ENCODE assay signal across 20 cellular contexts in the genomic region with DNA sequence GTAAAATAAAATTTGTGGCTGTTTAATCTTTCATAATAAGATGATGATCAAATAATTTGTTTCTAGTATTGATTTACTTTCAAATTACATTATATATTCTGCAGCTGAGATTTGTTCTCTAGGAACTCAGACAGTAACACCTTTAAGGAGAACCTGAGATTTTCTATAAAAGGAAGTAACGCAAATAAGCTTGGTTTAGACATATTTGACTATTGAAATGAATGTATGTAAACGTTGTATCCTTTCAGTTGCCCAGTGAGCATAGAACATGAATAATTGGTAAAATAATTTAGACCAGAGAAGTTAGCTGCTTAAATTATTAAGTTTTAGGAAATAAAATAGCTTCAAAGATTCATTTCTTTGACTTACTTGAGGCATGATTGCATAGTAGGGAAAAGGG. TPM values are rescaled to one million over a fixed set of nuclear protein-coding genes. Genes with fewer than 3 reads are reported as not detected.
DNase-seq lines count a peak whose midpoint lies in the region; ATAC-seq and TF ChIP-seq lines count a peak whose summit lies in the region.
"Had no signal": no experiment of that assay in that cellular context is flagged by ENCODE, and none has a peak within 500 bp of the region (broad histone marks: within the 10 kb centered on the region; RNA-seq: fewer than 3 reads in every experiment).

No MANE protein-coding gene starts in this region.

- H4K20me1 ChIP-seq in DOHH2 (ENCODE audit: control insufficient read depth, insufficient read depth, low read depth, low read length) = peaks cover 14% of the 10 kb centered on the region
- H4K20me1 ChIP-seq in KMS-11 (ENCODE audit: insufficient read depth) = 0 out of 2 replicates have a peak, but pooled peaks cover 3% of the 10 kb centered on the region

- no peaks in the 10 kb centered on the region for H3K36me3 Mint-ChIP-seq in activated T-helper 17 cell treated with anti-CD3 and anti-CD28 coated beads, Interleukin-2, amount 50 U/mL, for 72 hours (ENCODE audit: low read depth)
- H3K36me3 Mint-ChIP-seq in neural crest cell (ENCODE audit: low read depth) = no peaks in the 10 kb centered on the region
- H3K36me3 Mint-ChIP-seq: activated naive CD4-positive, alpha-beta T cell treated with anti-CD3 and anti-CD28 coated beads, Interleukin-2, amount 50 U/mL, for 24 hours; natural killer cell had no signal

- peaks cover 24% of the 10 kb centered on the region for H3K4me1 Mint-ChIP-seq in activated T-helper 17 cell treated with anti-CD3 and anti-CD28 coated beads, Interleukin-2, amount 50 U/mL, for 72 hours
- H3K4me1 Mint-ChIP-seq in neural crest cell = peaks cover 49% of the 10 kb centered on the region

- TF ChIP-seq CTCF in DOHH2 (IDR thresholded peaks at IDR 0.05; ENCODE audit: low read depth, low read length, poor library complexity, severe bottlenecking) (no peak), KMS-11 (conservative IDR thresholded peaks at IDR 0.05; ENCODE audit: low read depth, low read length) (no peak), neural crest cell (conservative IDR thresholded peaks at IDR 0.05) (no peak), omental fat pad (IDR thresholded peaks at IDR 0.05) (no peak)

- no peak for DNase-seq in neural crest cell (ENCODE audit: low read depth, low spot score)
- no peak for DNase-seq in omental fat pad (ENCODE audit: low spot score)
- no peak for DNase-seq in activated T-cell treated with anti-CD3 and anti-CD28 coated beads for 4 hours
- DNase-seq in dermis blood vessel endothelial cell = no peak
- DNase-seq: activated CD8-positive, alpha-beta T cell treated with anti-CD3 and anti-CD28 coated beads, Interleukin-2, amount 10 ng/mL, durations not matched to agents 7 days and 5 days; activated T-cell treated with anti-CD3 and anti-CD28 coated beads, Interleukin-2, amount 50 U/mL, for 4 hours; CD4-positive, alpha-beta memory T cell; DMS79; GOT3; Kasumi-1; kidney; natural killer cell had no signal

- no peak overlapping the region for H3K27ac Mint-ChIP-seq in activated T-helper 17 cell treated with anti-CD3 and anti-CD28 coated beads, Interleukin-2, amount 50 U/mL, for 72 hours
- no peak overlapping the region for H3K27ac Mint-ChIP-seq in neural crest cell (ENCODE audit: unreplicated experiment)
- H3K27ac Mint-ChIP-seq: activated CD8-positive, alpha-beta T cell treated with anti-CD3 and anti-CD28 coated beads, Interleukin-2, amount 10 ng/mL, durations not matched to agents 7 days and 5 days; activated naive CD4-positive, alpha-beta T cell treated with anti-CD3 and anti-CD28 coated beads, Interleukin-2, amount 50 U/mL, for 24 hours; memory B cell; natural killer cell had no signal

- H3K9me2 ChIP-seq in DOHH2 (replicated peaks; ENCODE audit: control insufficient read depth, low read length) = no peaks in the 10 kb centered on the region

- no peak overlapping the region for H3K9ac ChIP-seq in KMS-11

- H3F3A ChIP-seq in DOHH2 (ENCODE audit: control insufficient read depth, insufficient read depth) = peaks cover 2% of the 10 kb centered on the region; the same call in 1 of the 2 replicates

- no peaks in the 10 kb centered on the region for H3K9me3 Mint-ChIP-seq in activated T-helper 17 cell treated with anti-CD3 and anti-CD28 coated beads, Interleukin-2, amount 50 U/mL, for 72 hours
- no peaks in the 10 kb centered on the region for H3K9me3 Mint-ChIP-seq in neural crest cell
- H3K9me3 Mint-ChIP-seq: activated T-cell treated with anti-CD3 and anti-CD28 coated beads, Interleukin-2, amount 50 U/mL, for 4 hours; CD4-positive, alpha-beta memory T cell; memory B cell; natural killer cell had no signal

- H3K27me3 ChIP-seq in DOHH2 (ENCODE audit: control insufficient read depth, low read length) = no peaks in the 10 kb centered on the region
- H3K27me3 ChIP-seq in KMS-11 (ENCODE audit: insufficient read depth, low read depth) = no peaks in the 10 kb centered on the region
- H3K27me3 ChIP-seq: SJSA1, suprapubic skin had no signal

- no peak overlapping the region for H2AFZ ChIP-seq in KMS-11 (ENCODE audit: low read depth)

- peak overlapping the region; percentile 90 for H3K4me3 Mint-ChIP-seq in activated T-helper 17 cell treated with anti-CD3 and anti-CD28 coated beads, Interleukin-2, amount 50 U/mL, for 72 hours
- H3K4me3 Mint-ChIP-seq in neural crest cell = peak overlapping the region; percentile 58
- H3K4me3 Mint-ChIP-seq: activated CD8-positive, alpha-beta T cell treated with anti-CD3 and anti-CD28 coated beads, Interleukin-2, amount 10 ng/mL, durations not matched to agents 7 days and 5 days; activated T-cell treated with anti-CD3 and anti-CD28 coated beads, Interleukin-2, amount 50 U/mL, for 4 hours; memory B cell; natural killer cell had no signal

- H3K27ac ChIP-seq in DOHH2 (ENCODE audit: low read depth, low read length) = no peak overlapping the region
- no peak overlapping the region for H3K27ac ChIP-seq in KMS-11
- H3K27ac ChIP-seq: coronary artery, SJSA1, suprapubic skin had no signal

- H3K79me2 ChIP-seq in DOHH2 (ENCODE audit: control insufficient read depth, low read length) (peaks cover 79% of the 10 kb centered on the region), KMS-11 (ENCODE audit: insufficient read depth, low read depth) (peaks cover 66% of the 10 kb centered on the region)

- no peaks in the 10 kb centered on the region for H3K9me3 ChIP-seq in DOHH2 (ENCODE audit: control insufficient read depth, insufficient read depth, low read length)
- H3K9me3 ChIP-seq: SJSA1, suprapubic skin had no signal

- no peaks in the 10 kb centered on the region for H3K27me3 Mint-ChIP-seq in activated T-helper 17 cell treated with anti-CD3 and anti-CD28 coated beads, Interleukin-2, amount 50 U/mL, for 72 hours
- H3K27me3 Mint-ChIP-seq in neural crest cell (ENCODE audit: low read depth) = no peaks in the 10 kb centered on the region
- H3K27me3 Mint-ChIP-seq: activated naive CD4-positive, alpha-beta T cell treated with anti-CD3 and anti-CD28 coated beads, Interleukin-2, amount 50 U/mL, for 24 hours; CD4-positive, alpha-beta memory T cell; memory B cell had no signal

- H3K4me3 ChIP-seq in DOHH2 (ENCODE audit: low read length) = no peak overlapping the region
- no peak overlapping the region for H3K4me3 ChIP-seq in KMS-11 (IDR thresholded peaks at IDR 0.05; ENCODE audit: insufficient read depth, low read depth, low read length)
- H3K4me3 ChIP-seq: coronary artery, SJSA1, suprapubic skin had no signal

- H3K4me1 ChIP-seq in DOHH2 (ENCODE audit: control insufficient read depth, low read length) (peaks cover 31% of the 10 kb centered on the region), KMS-11 (ENCODE audit: low read depth, poor library complexity, severe bottlenecking) (peaks cover 15% of the 10 kb centered on the region)
- H3K4me1 ChIP-seq: SJSA1 had no signal

- ATAC-seq in activated T-helper 17 cell treated with anti-CD3 and anti-CD28 coated beads, Interleukin-2, amount 50 U/mL, for 72 hours (replicated peaks) = no peak
- ATAC-seq in omental fat pad (ENCODE audit: low FRiP score) = no peak
- ATAC-seq: activated CD8-positive, alpha-beta T cell treated with anti-CD3 and anti-CD28 coated beads, Interleukin-2, amount 10 ng/mL, durations not matched to agents 7 days and 5 days; activated T-cell treated with anti-CD3 and anti-CD28 coated beads, Interleukin-2, amount 50 U/mL, for 4 hours; natural killer cell had no signal

- H3K4me2 ChIP-seq in DOHH2 (ENCODE audit: low read length) (peak overlapping the region; percentile 73), KMS-11 (peak overlapping the region; percentile 93; the same call in 1 of the 2 replicates)

- no peaks in the 10 kb centered on the region for H3K36me3 ChIP-seq in DOHH2 (ENCODE audit: control insufficient read depth, low read length)
- no peaks in the 10 kb centered on the region for H3K36me3 ChIP-seq in KMS-11 (ENCODE audit: insufficient read depth)
- H3K36me3 ChIP-seq: SJSA1, suprapubic skin had no signal

RNA-seq across cellular contexts. Expression of gene CDK8, which starts 3.1 kb away (rescaled TPM):
- 10 to 100 TPM; 11.0 to 19.7 TPM for total RNA-seq in activated T-helper 17 cell treated with anti-CD3 and anti-CD28 coated beads, Interleukin-2, amount 50 U/mL, for 72 hours
- total RNA-seq in neural crest cell (30.0 and 33.3 TPM in 2 replicates), omental fat pad (10 to 100 TPM; 11.7 to 16.6 (median 13.0) TPM), dermis blood vessel endothelial cell (12.8 and 16.6 TPM in 2 replicates)

RNA-seq across cellular contexts. Expression of gene RNF6, which starts 34.9 kb away (rescaled TPM):
- 10 to 100 TPM; 34.3 to 38.9 TPM for total RNA-seq in activated T-helper 17 cell treated with anti-CD3 and anti-CD28 coated beads, Interleukin-2, amount 50 U/mL, for 72 hours
- 16.9 and 25.5 TPM in 2 replicates for total RNA-seq in neural crest cell
- total RNA-seq in omental fat pad = 10 to 100 TPM; 27.0 to 33.7 (median 27.5) TPM
- 54.3 and 80.6 TPM in 2 replicates for total RNA-seq in dermis blood vessel endothelial cell
